9 cellular contexts compared by ENCODE assay signal in the genomic region with DNA sequence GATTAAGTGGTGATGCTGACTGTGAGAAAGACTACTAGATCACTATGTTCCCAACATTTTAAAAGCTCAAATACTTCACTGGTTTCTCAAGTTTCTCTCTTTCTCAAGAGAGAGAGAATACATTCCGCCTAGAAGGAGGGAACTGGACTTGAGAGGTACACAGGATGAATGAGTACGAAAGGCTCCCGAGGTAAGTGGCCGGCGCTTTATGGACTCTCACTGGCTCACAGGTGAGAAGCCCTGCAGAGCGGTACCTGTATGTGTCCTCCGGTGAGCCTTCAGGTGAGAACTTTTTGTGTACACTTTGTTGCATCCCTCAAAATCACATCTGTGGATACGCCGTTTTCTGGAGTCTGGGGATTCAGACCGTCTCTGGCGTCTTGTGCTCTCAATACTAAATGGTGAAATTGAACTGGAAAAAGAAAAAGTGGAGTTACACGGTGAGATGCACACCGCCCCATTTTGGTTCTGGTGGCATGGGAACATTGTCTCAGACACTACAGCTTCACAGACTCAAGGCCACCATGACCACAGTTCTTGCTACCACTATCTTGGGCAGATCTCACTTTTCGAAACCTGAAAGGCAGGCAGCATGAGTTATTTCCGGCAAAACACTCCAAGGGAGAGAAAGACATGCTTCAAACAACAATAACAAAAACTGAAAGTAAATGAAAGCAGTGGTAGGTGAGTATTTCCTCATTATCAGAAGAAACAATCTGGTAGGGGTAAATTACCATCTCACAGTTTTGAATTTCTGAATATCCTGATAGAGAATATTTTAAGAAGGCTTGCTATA.
DNase-seq lines count a peak whose midpoint lies in the region; ATAC-seq and TF ChIP-seq lines count a peak whose summit lies in the region.
"Had no signal": no experiment of that assay in that cellular context is flagged by ENCODE, and none has a peak within 500 bp of the region (broad histone marks: within the 10 kb centered on the region; RNA-seq: fewer than 3 reads in every experiment).

No MANE protein-coding gene starts in this region.

- peak overlapping the region; percentile 67 for H3K4me3 Mint-ChIP-seq in activated CD4-positive, alpha-beta memory T cell treated with anti-CD3 and anti-CD28 coated beads, Interleukin-2, amount 10 ng/mL, durations not matched to agents 7 days and 5 days
- H3K4me3 Mint-ChIP-seq in naive thymus-derived CD4-positive, alpha-beta T cell = peak overlapping the region; percentile 72 to 86 (median 78)

- POLR2A ChIA-PET in activated CD4-positive, alpha-beta memory T cell treated with anti-CD3 and anti-CD28 coated beads, Interleukin-2, amount 10 ng/mL, durations not matched to agents 7 days and 5 days (lab: Charles Lee) = interaction anchor here (1.2 to 3.1 kb wide), 3 partner anchors 12 to 90 kb away, joined by 3 to 16 read pairs (median 8); no protein-coding TSS in a partner anchor
- POLR2A ChIA-PET in naive thymus-derived CD4-positive, alpha-beta T cell (lab: Charles Lee) = interaction anchor here (0.6 to 2.4 kb wide), 7 partner anchors 12 to 347 kb away, joined by 3 to 12 read pairs (median 4); no protein-coding TSS in a partner anchor

- no peak for TF ChIP-seq POLR2A in body of pancreas (IDR thresholded peaks at IDR 0.05)

- H3K36me3 ChIP-seq in naive thymus-derived CD4-positive, alpha-beta T cell (ENCODE audit: control insufficient read depth in 2 of 3, insufficient read depth in 3 of 3, low read length in 3 of 3) = peaks cover 0 to 42% (median 11%) of the 10 kb centered on the region in 3 experiments
- no peaks in the 10 kb centered on the region for H3K36me3 ChIP-seq in body of pancreas (replicated peaks in 1 of 2; ENCODE audit: insufficient read depth in 1 of 2, low read depth in 2 of 2)
- H3K36me3 ChIP-seq: neutrophil had no signal

- DNase-seq in activated CD4-positive, alpha-beta memory T cell treated with anti-CD3 and anti-CD28 coated beads, Interleukin-2, amount 10 ng/mL, durations not matched to agents 7 days and 5 days = peak; percentile 78
- peak in 8 of 9 donors; percentile 53 to 85 (median 77) for DNase-seq in naive thymus-derived CD4-positive, alpha-beta T cell
- DNase-seq in ACHN (no peak), NCI-H524 treated with DMSO at 0.1 percent for 48 hours (lab: John Stamatoyannopoulos, UW) (no peak), nucleus accumbens (lab: John Stamatoyannopoulos, UW) (no peak), body of pancreas (no peak)

- peaks cover 44% of the 10 kb centered on the region for H3K4me1 Mint-ChIP-seq in activated CD4-positive, alpha-beta memory T cell treated with anti-CD3 and anti-CD28 coated beads, Interleukin-2, amount 10 ng/mL, durations not matched to agents 7 days and 5 days
- H3K4me1 Mint-ChIP-seq in naive thymus-derived CD4-positive, alpha-beta T cell = peaks cover 25 to 80% (median 58%) of the 10 kb centered on the region in 7 donors

- peaks cover 34 to 43% of the 10 kb centered on the region in 2 donors for H3K4me1 ChIP-seq in naive thymus-derived CD4-positive, alpha-beta T cell (ENCODE audit: control insufficient read depth in 2 of 2, insufficient read depth in 2 of 2, low read length in 2 of 2)
- peaks cover 16% of the 10 kb centered on the region for H3K4me1 ChIP-seq in body of pancreas

- in situ Hi-C loops in ACHN (cut with HindIII; ENCODE audit: low pct_ligation_motif_present, low pct_unique_long_range_greater_than_20kb, low sequenced_read_pairs) = no loop called here

- intact Hi-C loops in naive thymus-derived CD4-positive, alpha-beta T cell (cut with micrococcal nuclease) = loop anchor here (1.0 to 10.0 kb wide), 13 partner anchors 13 to 1832 kb away; a partner anchor contains a TSS
- intact Hi-C loops in body of pancreas (cut with DNase I) = no loop called here

- 93 to 94% methylated on average over 15 of the region's 15 CpGs for WGBS in body of pancreas, 2 donors

- no peaks in the 10 kb centered on the region for H3K9me3 ChIP-seq in naive thymus-derived CD4-positive, alpha-beta T cell (ENCODE audit: control insufficient read depth in 2 of 3, low read length in 3 of 3)
- H3K9me3 ChIP-seq in body of pancreas = no peaks in the 10 kb centered on the region
- H3K9me3 ChIP-seq: neutrophil had no signal

- H3K27me3 ChIP-seq in naive thymus-derived CD4-positive, alpha-beta T cell (ENCODE audit: control insufficient read depth in 2 of 2, insufficient read depth in 2 of 2, low read length in 2 of 2) = no peaks in the 10 kb centered on the region
- no peaks in the 10 kb centered on the region for H3K27me3 ChIP-seq in body of pancreas
- H3K27me3 ChIP-seq: neutrophil had no signal

- peak overlapping the region; percentile 67 for H3K27ac ChIP-seq in naive thymus-derived CD4-positive, alpha-beta T cell (ENCODE audit: low read depth, low read length)
- H3K27ac ChIP-seq in body of pancreas = no peak overlapping the region
- H3K27ac ChIP-seq: neutrophil had no signal

- TF ChIP-seq CTCF in body of pancreas (IDR thresholded peaks at IDR 0.05) = no peak

- H3K9me3 Mint-ChIP-seq in activated CD4-positive, alpha-beta memory T cell treated with anti-CD3 and anti-CD28 coated beads, Interleukin-2, amount 10 ng/mL, durations not matched to agents 7 days and 5 days = no peaks in the 10 kb centered on the region
- H3K9me3 Mint-ChIP-seq in naive thymus-derived CD4-positive, alpha-beta T cell = peaks cover 0 to 3% (median 0%) of the 10 kb centered on the region in 11 donors

- CTCF ChIA-PET in activated CD4-positive, alpha-beta memory T cell treated with anti-CD3 and anti-CD28 coated beads, Interleukin-2, amount 10 ng/mL, durations not matched to agents 7 days and 5 days (lab: Charles Lee) = interaction anchor here (0.9 to 1.1 kb wide), 4 partner anchors 10 to 50 kb away, joined by 3 read pairs; no protein-coding TSS in a partner anchor
- CTCF ChIA-PET in naive thymus-derived CD4-positive, alpha-beta T cell (lab: Charles Lee) = interaction anchor here (0.6 to 1.4 kb wide), 7 partner anchors 8 to 1512 kb away, joined by 3 to 5 read pairs (median 3); no protein-coding TSS in a partner anchor

- H3K4me3 ChIP-seq in naive thymus-derived CD4-positive, alpha-beta T cell (ENCODE audit: low read length) = peak overlapping the region; percentile 7
- H3K4me3 ChIP-seq in body of pancreas = no peak overlapping the region

- H3K27ac Mint-ChIP-seq in activated CD4-positive, alpha-beta memory T cell treated with anti-CD3 and anti-CD28 coated beads, Interleukin-2, amount 10 ng/mL, durations not matched to agents 7 days and 5 days = peak overlapping the region; percentile 84
- peak overlapping the region; percentile 87 to 99 (median 97) for H3K27ac Mint-ChIP-seq in naive thymus-derived CD4-positive, alpha-beta T cell

- peaks cover 1% of the 10 kb centered on the region for H3K27me3 Mint-ChIP-seq in activated CD4-positive, alpha-beta memory T cell treated with anti-CD3 and anti-CD28 coated beads, Interleukin-2, amount 10 ng/mL, durations not matched to agents 7 days and 5 days
- H3K27me3 Mint-ChIP-seq in naive thymus-derived CD4-positive, alpha-beta T cell = no peaks in the 10 kb centered on the region

- peak; percentile 83 for ATAC-seq in GM18508 (IDR thresholded peaks at IDR 0.05; ENCODE audit: insufficient read depth, unreplicated experiment)
- ATAC-seq in HG02943 (IDR thresholded peaks at IDR 0.05; ENCODE audit: low read depth, unreplicated experiment) = peak; percentile 78
- ATAC-seq in naive thymus-derived CD4-positive, alpha-beta T cell = peak; percentile 90
- no peak for ATAC-seq in body of pancreas

- H3K36me3 Mint-ChIP-seq in activated CD4-positive, alpha-beta memory T cell treated with anti-CD3 and anti-CD28 coated beads, Interleukin-2, amount 10 ng/mL, durations not matched to agents 7 days and 5 days (ENCODE audit: low read depth) = peaks cover 41% of the 10 kb centered on the region
- peaks cover 11 to 55% (median 27%) of the 10 kb centered on the region in 5 donors for H3K36me3 Mint-ChIP-seq in naive thymus-derived CD4-positive, alpha-beta T cell

Comparison
In these comparisons a context has a peak if more than half of its experiments do, and no peak if none do; other contexts are left out.
1. DNase-seq: peak in activated CD4-positive, alpha-beta memory T cell treated with anti-CD3 and anti-CD28 coated beads, Interleukin-2, amount 10 ng/mL, durations not matched to agents 7 days and 5 days (single experiment) and naive thymus-derived CD4-positive, alpha-beta T cell (8 of 9); none in ACHN (single experiment), NCI-H524 treated with DMSO at 0.1 percent for 48 hours (single experiment), nucleus accumbens (0 of 56) and body of pancreas (0 of 4).